Comparison of ENCODE assay signal across 8 cellular contexts in genomic region chrX:130086414-130087207, GRCh38. TPM values are rescaled to one million over a fixed set of nuclear protein-coding genes. Genes with fewer than 3 reads are reported as not detected.
DNase-seq lines count a peak whose midpoint lies in the region; ATAC-seq and TF ChIP-seq lines count a peak whose summit lies in the region.

No MANE protein-coding gene starts in this region.

- H2BK15ac ChIP-seq in IMR-90 (ENCODE audit: low read depth, low read length) = no peak overlapping the region

- H4K5ac ChIP-seq in IMR-90 (ENCODE audit: low read depth, low read length) = no peak overlapping the region

- H4K91ac ChIP-seq in IMR-90 (ENCODE audit: insufficient read depth, low read depth, low read length) = no peak overlapping the region

- H3K27ac ChIP-seq in IMR-90 (ENCODE audit: insufficient read depth, low read length) (no peak overlapping the region), left lung (peak overlapping the region; percentile 39 to 81), GM23248 (no peak overlapping the region)

- H3K4me1 ChIP-seq in IMR-90 (ENCODE audit: control insufficient read depth, insufficient read depth, low read length) (peaks cover 5% of the 10 kb centered on the region; the same call in 1 of the 2 replicates), left lung (peaks cover 0 to 85% of the 10 kb centered on the region in 2 donors), GM23248 (ENCODE audit: insufficient read depth) (peaks cover 19% of the 10 kb centered on the region)

- no peak overlapping the region for H2BK120ac ChIP-seq in IMR-90 (ENCODE audit: low read depth, low read length)

- 63% methylated on average over 2 of the region's 13 CpGs; no CpG with 5 or more reads in 1 of the 2 experiments for WGBS in IMR-90 (ENCODE audit: extremely low coverage in 2 of 2, insufficient read length in 1 of 2), 2 experiments
- 75 to 91% methylated on average over 9 to 11 of the region's 13 CpGs for WGBS in GM23248 (ENCODE audit: low coverage in 1 of 2, low lambda C conversion rate in 2 of 2, missing lambda C conversion rate in 2 of 2), 2 experiments

- H3K4ac ChIP-seq in IMR-90 (ENCODE audit: low read depth, low read length) = no peak overlapping the region

- TF ChIP-seq POLR2A in IMR-90 (IDR thresholded peaks at IDR 0.05; ENCODE audit: low read depth, low read length) = no peak

- CTCF ChIA-PET in IMR-90 (lab: Yijun Ruan, JAX) = no interaction called here

- H2AFZ ChIP-seq in IMR-90 (replicated peaks; ENCODE audit: low read length, poor library complexity) (no peak overlapping the region), GM23248 (no peak overlapping the region)

- peak; percentile 49 for DNase-seq in CD1c-positive myeloid dendritic cell (ENCODE audit: extremely low spot score)
- no peak for DNase-seq in IMR-90
- DNase-seq in activated CD4-positive, alpha-beta T cell treated with anti-CD3 and anti-CD28 coated beads, Interleukin-2, amount 50 U/mL, for 1 hour = peak; percentile 61
- peak; percentile 57 to 81 for DNase-seq in left lung
- no peak for DNase-seq in amniotic stem cell (lab: John Stamatoyannopoulos, UW)
- DNase-seq in DMS 273 (lab: John Stamatoyannopoulos, UW; ENCODE audit: unreplicated experiment) = no peak
- DNase-seq in GM23248 = no peak

- POLR2A ChIA-PET in IMR-90 (lab: Charles Lee; ENCODE audit: unreplicated experiment) = no interaction called here

- H3K27me3 ChIP-seq in IMR-90 (ENCODE audit: control insufficient read depth, insufficient read depth, low read length) (no peaks in the 10 kb centered on the region; the same call in 1 of the 2 replicates), left lung (no peaks in the 10 kb centered on the region), GM23248 (replicated peaks; ENCODE audit: insufficient read depth) (no peaks in the 10 kb centered on the region)

- H3K36me3 ChIP-seq in IMR-90 (ENCODE audit: control insufficient read depth, insufficient read depth, low read length) (no peaks in the 10 kb centered on the region), left lung (no peaks in the 10 kb centered on the region), GM23248 (ENCODE audit: low read depth) (no peaks in the 10 kb centered on the region)

- H3K79me2 ChIP-seq in GM23248 (ENCODE audit: insufficient read depth) = peaks cover 90% of the 10 kb centered on the region

- no peak overlapping the region for H3K18ac ChIP-seq in IMR-90 (ENCODE audit: low read depth, low read length)

- H3K14ac ChIP-seq in IMR-90 (replicated peaks; ENCODE audit: low read depth, low read length) = no peak overlapping the region

- TF ChIP-seq CTCF in IMR-90 (conservative IDR thresholded peaks at IDR 0.05; ENCODE audit: low read depth, low read length) (no peak), left lung (IDR thresholded peaks at IDR 0.05) (no peak)

- no peak overlapping the region for H2AK9ac ChIP-seq in IMR-90 (replicated peaks; ENCODE audit: low read depth, low read length, poor library complexity)

- no peak overlapping the region for H2BK20ac ChIP-seq in IMR-90 (ENCODE audit: low read depth, low read length)

- no peaks in the 10 kb centered on the region for H3F3A ChIP-seq in GM23248 (ENCODE audit: insufficient read depth)

- peaks cover 0 to 51% of the 10 kb centered on the region in 2 experiments; a peak in 3 of 4 replicates for H3K79me1 ChIP-seq in IMR-90 (ENCODE audit: low read depth in 1 of 2, low read length in 2 of 2)

- ATAC-seq in GM19452 (IDR thresholded peaks at IDR 0.05; ENCODE audit: unreplicated experiment) (peak; percentile 36), IMR-90 (ENCODE audit: low read depth) (no peak), left lung (peak; percentile 43)

- no peaks in the 10 kb centered on the region for H3K9me2 ChIP-seq in GM23248 (ENCODE audit: insufficient read depth)

- no peak for TF ChIP-seq RAD21 in IMR-90 (IDR thresholded peaks at IDR 0.05; ENCODE audit: low read length)

- H3K9me1 ChIP-seq in IMR-90 (ENCODE audit: insufficient read depth, low read length) = peaks cover 11% of the 10 kb centered on the region

- no peak overlapping the region for H3K56ac ChIP-seq in IMR-90 (ENCODE audit: extremely low read depth, insufficient read depth, low read length)

- H4K8ac ChIP-seq in IMR-90 (ENCODE audit: low read depth in 2 of 2, low read length in 2 of 2) = no peak overlapping the region

- H3K9ac ChIP-seq in IMR-90 (ENCODE audit: low read depth, low read length) (no peak overlapping the region), GM23248 (no peak overlapping the region)

- H3K9me3 ChIP-seq in IMR-90 (ENCODE audit: control insufficient read depth, insufficient read depth, low read length) (no peaks in the 10 kb centered on the region), left lung (no peaks in the 10 kb centered on the region), GM23248 (ENCODE audit: low read depth) (no peaks in the 10 kb centered on the region)

- H3K4me2 ChIP-seq in IMR-90 (ENCODE audit: low read depth, low read length) (no peak overlapping the region), GM23248 (ENCODE audit: unreplicated experiment) (no peak overlapping the region)

- peaks cover 39% of the 10 kb centered on the region for H4K20me1 ChIP-seq in IMR-90 (ENCODE audit: insufficient read depth, low read length)
- no peaks in the 10 kb centered on the region for H4K20me1 ChIP-seq in GM23248 (ENCODE audit: insufficient read depth)

- intact Hi-C loops in IMR-90 (cut with micrococcal nuclease) = no loop called here
- intact Hi-C loops in left lung (cut with DNase I) = no loop called here

- in situ Hi-C loops in IMR-90 (cut with MboI; ENCODE audit: low sequenced_read_pairs) (no loop called here), GM23248 (cut with MboI) (no loop called here)

- dilution Hi-C loops in IMR-90 (cut with HindIII; ENCODE audit: low sequenced_read_pairs, unreplicated experiment) = no loop called here

- 0 out of 2 replicates have a peak overlapping the region, but pooled peaks have one; percentile 10 for H2AK5ac ChIP-seq in IMR-90 (ENCODE audit: low read depth, low read length)

- H3K4me3 ChIP-seq in IMR-90 (ENCODE audit: insufficient read depth, low read depth, low read length) = no peak overlapping the region
- peak overlapping the region in 1 of 2 donors; percentile 18 for H3K4me3 ChIP-seq in left lung
- no peak overlapping the region for H3K4me3 ChIP-seq in GM23248

- H3K23ac ChIP-seq in IMR-90 (ENCODE audit: low read depth, low read length) = no peak overlapping the region

- BruUV-seq in IMR-90 (replicated peaks; lab: Mats Ljungman, UMichigan) = no TSS peak

- H2BK5ac ChIP-seq in IMR-90 (ENCODE audit: low read depth, low read length, poor library complexity, severe bottlenecking) = no peak overlapping the region

TF ChIP-seq in IMR-90, 13 proteins besides CTCF, POLR2A, EP300 and RAD21:
- TF ChIP-seq MAZ (IDR thresholded peaks at IDR 0.05; ENCODE audit: borderline replicate concordance, low read depth, low read length) (no peak), CEBPB (IDR thresholded peaks at IDR 0.05; ENCODE audit: low read depth, low read length) (no peak), BHLHE40 (IDR thresholded peaks at IDR 0.05; ENCODE audit: low read depth, low read length) (no peak), NFE2L2 (IDR thresholded peaks at IDR 0.05; ENCODE audit: low read depth, low read length) (no peak), USF2 (IDR thresholded peaks at IDR 0.05; ENCODE audit: low read depth, low read length) (no peak), RCOR1 (IDR thresholded peaks at IDR 0.05; ENCODE audit: insufficient replicate concordance, low read length) (no peak), SMC3 (IDR thresholded peaks at IDR 0.05; ENCODE audit: low read depth, low read length) (no peak), MAFK (IDR thresholded peaks at IDR 0.05; ENCODE audit: low read depth, low read length) (no peak), ELK1 (IDR thresholded peaks at IDR 0.05; ENCODE audit: borderline replicate concordance, low read depth, low read length) (no peak), FOS (IDR thresholded peaks at IDR 0.05; ENCODE audit: low read depth, low read length) (no peak), CHD1 (IDR thresholded peaks at IDR 0.05; ENCODE audit: low read depth, low read length) (no peak), MXI1 (IDR thresholded peaks at IDR 0.05; ENCODE audit: borderline replicate concordance, low read depth, low read length) (no peak)
TF ChIP-seq in IMR-90: peak in this region for 0.

RNA-seq across cellular contexts. Expression of gene ELF4, which starts 23.7 kb away (rescaled TPM):
- total RNA-seq in IMR-90 (2012; rRNA removed) = 10.8 and 10.9 TPM in 2 replicates
- polyA plus RNA-seq in IMR-90 (2012; rRNA removed) = 18.4 and 19.0 TPM in 2 replicates
- polyA plus RNA-seq in IMR-90 (2012; cell fraction: cytosol; rRNA removed) = 12.6 and 15.1 TPM in 2 replicates
- 17.4 and 18.6 TPM in 2 replicates for polyA plus RNA-seq in IMR-90 (2012; cell fraction: nucleus; rRNA removed; ENCODE audit: low replicate concordance)
- total RNA-seq in left lung = 10 to 100 TPM; 20.2 to 23.9 TPM
- total RNA-seq in GM23248 (2014; rRNA removed; shearing (Covaris generic)) = 16.5 and 19.2 TPM in 2 replicates
- 9.4 TPM in 2 replicates for polyA plus RNA-seq in GM23248 (2016; fragmentation: Nextera tagmentation; extraction: Ambion mirVana)

Comparison
In these comparisons a context has a peak if more than half of its experiments do, and no peak if none do; other contexts are left out.
1. DNase-seq: peak in CD1c-positive myeloid dendritic cell (single experiment), activated CD4-positive, alpha-beta T cell treated with anti-CD3 and anti-CD28 coated beads, Interleukin-2, amount 50 U/mL, for 1 hour (single experiment) and left lung (2 of 2); none in IMR-90 (single experiment), amniotic stem cell (single experiment), DMS 273 (single experiment) and GM23248 (single experiment).
2. H3K27ac ChIP-seq: peak in left lung (2 of 2); none in IMR-90 (single experiment) and GM23248 (single experiment).